ENCODE assay signal across 4 cellular contexts in genomic region chr9:97947094-97947493, GRCh38. TPM values are rescaled to one million over a fixed set of nuclear protein-coding genes. Genes with fewer than 3 reads are reported as not detected.
"Had no signal": no experiment of that assay in that cellular context is flagged by ENCODE, and none has a peak within 500 bp of the region (broad histone marks: within the 10 kb centered on the region; RNA-seq: fewer than 3 reads in every experiment).

No MANE protein-coding gene starts in this region.

RNA-seq across cellular contexts. Expression of gene HEMGN, which starts 9.1 kb away (rescaled TPM):
- total RNA-seq: LHCN-M2, M059J, MCF 10A, NCI-H460 had no signal
